ENCODE assay signal across 9 cellular contexts in genomic region chr6:90701146-90701781, GRCh38.
DNase-seq lines count a peak whose midpoint lies in the region; ATAC-seq, FAIRE-seq and TF ChIP-seq lines count a peak whose summit lies in the region.
"Had no signal": no experiment of that assay in that cellular context is flagged by ENCODE, and none has a peak within 500 bp of the region (broad histone marks: within the 10 kb centered on the region; RNA-seq: fewer than 3 reads in every experiment).

No MANE protein-coding gene starts in this region.

- H3K9me3 Mint-ChIP-seq in MCF 10A (ENCODE audit: unreplicated experiment), result no peaks in the 10 kb centered on the region
- H3K9me3 Mint-ChIP-seq: T-helper 1 cell treated with Interleukin-12 subunit alpha and Interleukin-12 subunit beta and Interleukin-4 antibody, amounts not matched to agents 30 μg/mL and 1 μg/mL, for 36 hours had no signal

- no peak for FAIRE-seq in urothelium cell line (lab: Jason Lieb, UNC)

- no peak overlapping the region for H3K4me3 Mint-ChIP-seq in MCF 10A (ENCODE audit: unreplicated experiment)
- H3K4me3 Mint-ChIP-seq: T-helper 1 cell treated with Interleukin-12 subunit alpha and Interleukin-12 subunit beta and Interleukin-4 antibody, amounts not matched to agents 30 μg/mL and 1 μg/mL, for 36 hours had no signal

- intact Hi-C loops in MCF 10A (cut with micrococcal nuclease), result no loop called here
- intact Hi-C loops in breast epithelium (cut with DNase I; ENCODE audit: low total_unique reads), result loop anchor here (10.0 kb wide), 1 partner anchor 314 kb away; no protein-coding TSS in a partner anchor

- CTCF ChIA-PET in MCF 10A (lab: Yijun Ruan, JAX), result interaction anchor here (1.2 kb wide), 1 partner anchor 17 kb away, joined by 5 read pairs; no protein-coding TSS in a partner anchor

- H3K27me3 ChIP-seq in breast epithelium, result no peaks in the 10 kb centered on the region
- no peaks in the 10 kb centered on the region for H3K27me3 ChIP-seq in brain microvascular endothelial cell (replicated peaks)

- no peak for TF ChIP-seq CTCF in MCF 10A (IDR thresholded peaks at IDR 0.05; ENCODE audit: unreplicated experiment)
- TF ChIP-seq CTCF in breast epithelium (IDR thresholded peaks at IDR 0.05), result no peak
- no peak for TF ChIP-seq CTCF in brain microvascular endothelial cell (IDR thresholded peaks at IDR 0.05; ENCODE audit: low read depth, low read length, missing control alignments)

- H3K36me3 ChIP-seq in breast epithelium, result no peaks in the 10 kb centered on the region
- no peaks in the 10 kb centered on the region for H3K36me3 ChIP-seq in brain microvascular endothelial cell (replicated peaks)

- in situ Hi-C loops in brain microvascular endothelial cell (cut with HindIII; ENCODE audit: low pct_ligation_motif_present, low sequenced_read_pairs), result no loop called here

- POLR2A ChIA-PET in MCF 10A (lab: Yijun Ruan, JAX), result no interaction called here

- no peaks in the 10 kb centered on the region for H3K4me1 Mint-ChIP-seq in MCF 10A (ENCODE audit: insufficient read depth, unreplicated experiment)

- TF ChIP-seq POLR2A in breast epithelium (IDR thresholded peaks at IDR 0.05), result no peak

- ATAC-seq in HG02970 (IDR thresholded peaks at IDR 0.05; ENCODE audit: low FRiP score, unreplicated experiment), result peak; percentile 78

- H3K4me1 ChIP-seq in breast epithelium, result no peaks in the 10 kb centered on the region

- BruUV-seq in MCF 10A (replicated peaks; lab: Mats Ljungman, UMichigan), result no TSS peak

- peaks cover 38% of the 10 kb centered on the region for H3K27me3 Mint-ChIP-seq in MCF 10A (ENCODE audit: insufficient read depth, unreplicated experiment)

- no peaks in the 10 kb centered on the region for H3K36me3 Mint-ChIP-seq in MCF 10A (ENCODE audit: insufficient read depth, unreplicated experiment)

- no peak overlapping the region for H3K27ac Mint-ChIP-seq in MCF 10A (ENCODE audit: low read depth, unreplicated experiment)
- H3K27ac Mint-ChIP-seq: T-helper 1 cell treated with Interleukin-12 subunit alpha and Interleukin-12 subunit beta and Interleukin-4 antibody, amounts not matched to agents 30 μg/mL and 1 μg/mL, for 36 hours had no signal

- no peak overlapping the region for H3K4me3 ChIP-seq in breast epithelium
- H3K4me3 ChIP-seq in brain microvascular endothelial cell (ENCODE audit: low read depth, low read length), result no peak overlapping the region

- no peak overlapping the region for H3K27ac ChIP-seq in breast epithelium
- no peak overlapping the region for H3K27ac ChIP-seq in brain microvascular endothelial cell

- DNase-seq in MCF 10A (ENCODE audit: unreplicated experiment) (peak; percentile 33), breast epithelium (ENCODE audit: low spot score in 2 of 2) (no peak), NOMO-1 (lab: John Stamatoyannopoulos, UW; ENCODE audit: unreplicated experiment in 2 of 2) (peak; percentile 48 to 81), urothelium cell line (ENCODE audit: low spot score) (peak; percentile 14), activated gamma-delta T cell treated with Interleukin-2 at 50 U/mL for 16 hours (no peak), brain microvascular endothelial cell (no peak), hypothalamus (lab: John Stamatoyannopoulos, UW) (no peak)

- no peaks in the 10 kb centered on the region for H3K9me3 ChIP-seq in breast epithelium

Comparison
In these comparisons a context has a peak if more than half of its experiments do, and no peak if none do; other contexts are left out.
1. DNase-seq: peak in MCF 10A (single experiment), NOMO-1 (2 of 2) and urothelium cell line (single experiment); none in breast epithelium (0 of 2), activated gamma-delta T cell treated with Interleukin-2 at 50 U/mL for 16 hours (single experiment), brain microvascular endothelial cell (single experiment) and hypothalamus (0 of 51).